Comparison of ENCODE assay signal across 15 cellular contexts in the genomic region with DNA sequence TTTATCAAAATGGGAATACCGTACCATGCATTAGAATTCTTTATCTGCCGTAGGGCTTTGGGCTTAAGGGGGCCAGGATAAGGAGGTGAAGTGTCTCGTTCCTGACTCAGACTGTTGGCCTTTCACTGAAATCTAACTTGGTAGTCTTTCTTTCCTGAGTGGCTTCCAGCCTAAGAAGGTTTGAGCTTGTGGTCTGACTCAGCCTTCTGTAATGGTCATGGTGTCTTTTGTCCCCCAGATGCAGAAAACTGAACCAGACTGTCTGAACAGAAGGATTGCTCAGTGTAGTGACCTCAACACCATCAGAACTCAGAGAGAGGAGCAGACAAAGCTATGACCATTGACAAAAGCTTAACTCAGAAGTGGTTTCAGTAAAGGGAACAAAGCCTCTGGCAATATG. TPM values are rescaled to one million over a fixed set of nuclear protein-coding genes. Genes with fewer than 3 reads are reported as not detected.
DNase-seq lines count a peak whose midpoint lies in the region; ATAC-seq and TF ChIP-seq lines count a peak whose summit lies in the region.
"Had no signal": no experiment of that assay in that cellular context is flagged by ENCODE, and none has a peak within 500 bp of the region (broad histone marks: within the 10 kb centered on the region; RNA-seq: fewer than 3 reads in every experiment).

No MANE protein-coding gene starts in this region.

- no peak overlapping the region for H3K9ac ChIP-seq in mammary epithelial cell (ENCODE audit: insufficient read depth, low read length)
- H3K9ac ChIP-seq in adipocyte (ENCODE audit: low read length): no peak overlapping the region

- no TSS peak for BruUV-seq in mammary epithelial cell (replicated peaks; lab: Mats Ljungman, UMichigan)
- no TSS peak for BruUV-seq in MCF 10A (replicated peaks; lab: Mats Ljungman, UMichigan)

- 94% methylated on average over 3 of the region's 3 CpGs for WGBS in mammary epithelial cell (ENCODE audit: low coverage, missing lambda C conversion rate)

- no peak for TF ChIP-seq CTCF in mammary epithelial cell (conservative IDR thresholded peaks at IDR 0.05 in 1 of 2, IDR thresholded peaks at IDR 0.05 in 1 of 2; ENCODE audit: extremely low read depth in 1 of 2, insufficient read depth in 1 of 2, low read depth in 1 of 2, low read length in 2 of 2)
- no peak for TF ChIP-seq CTCF in MCF 10A (IDR thresholded peaks at IDR 0.05; ENCODE audit: unreplicated experiment)

- peaks cover 12% of the 10 kb centered on the region for H3K9me3 Mint-ChIP-seq in MCF 10A (ENCODE audit: unreplicated experiment)
- H3K9me3 Mint-ChIP-seq in stimulated activated effector memory CD8-positive, alpha-beta T cell treated with anti-CD3 and anti-CD28 coated beads, Interleukin-12 subunit alpha, Interleukin-12 subunit beta, amount 100 ng/mL, for 72 hours: no peaks in the 10 kb centered on the region
- H3K9me3 Mint-ChIP-seq: activated naive CD4-positive, alpha-beta T cell treated with anti-CD3 and anti-CD28 coated beads, Interleukin-2, amount 50 U/mL, for 72 hours had no signal

- in situ Hi-C loops in mammary epithelial cell (cut with MboI; ENCODE audit: low sequenced_read_pairs in 2 of 2): no loop called here

- H3K9me3 ChIP-seq in mammary epithelial cell (replicated peaks; ENCODE audit: insufficient read depth, low read length) (no peaks in the 10 kb centered on the region), adipocyte (ENCODE audit: control insufficient read depth, low read length) (no peaks in the 10 kb centered on the region)
- H3K9me3 ChIP-seq: neutrophil had no signal

- no peak overlapping the region for H3K4me2 ChIP-seq in mammary epithelial cell (ENCODE audit: insufficient read depth, low read depth, low read length)

- H4K20me1 ChIP-seq in mammary epithelial cell (ENCODE audit: insufficient read depth, low read length): no peaks in the 10 kb centered on the region

- no peak for ATAC-seq in stimulated activated effector memory CD8-positive, alpha-beta T cell treated with anti-CD3 and anti-CD28 coated beads, Interleukin-12 subunit alpha, Interleukin-12 subunit beta, amount 100 ng/mL, for 72 hours
- ATAC-seq: activated naive CD4-positive, alpha-beta T cell treated with anti-CD3 and anti-CD28 coated beads, Interleukin-2, amount 50 U/mL, for 72 hours; T-helper 17 cell had no signal

- DNase-seq in mammary epithelial cell: peak; percentile 52
- DNase-seq in MCF 10A (ENCODE audit: unreplicated experiment): no peak
- peak; percentile 72 for DNase-seq in adipocyte (ENCODE audit: low read depth)
- DNase-seq in fibroblast of peridontal ligament (ENCODE audit: extremely low read depth): peak; percentile 73
- DNase-seq in stromal cell of bone marrow (ENCODE audit: low read depth): peak; percentile 66
- no peak for DNase-seq in ecto neural progenitor cell (ENCODE audit: low spot score)
- no peak for DNase-seq in germinal center (ENCODE audit: low spot score)
- no peak for DNase-seq in stimulated activated effector memory CD8-positive, alpha-beta T cell treated with anti-CD3 and anti-CD28 coated beads, Interleukin-12 subunit alpha, Interleukin-12 subunit beta, amount 100 ng/mL, for 72 hours (ENCODE audit: low spot score in 2 of 2)
- DNase-seq: activated CD8-positive, alpha-beta memory T cell treated with anti-CD3 and anti-CD28 coated beads, Interleukin-2, amount 50 U/mL, for 4 hours; NCI-H2081; stimulated activated naive CD4-positive, alpha-beta T cell; T-helper 17 cell had no signal

- H3K27ac Mint-ChIP-seq in MCF 10A (ENCODE audit: low read depth, unreplicated experiment): no peak overlapping the region
- no peak overlapping the region for H3K27ac Mint-ChIP-seq in stimulated activated effector memory CD8-positive, alpha-beta T cell treated with anti-CD3 and anti-CD28 coated beads, Interleukin-12 subunit alpha, Interleukin-12 subunit beta, amount 100 ng/mL, for 72 hours
- H3K27ac Mint-ChIP-seq: activated naive CD4-positive, alpha-beta T cell treated with anti-CD3 and anti-CD28 coated beads, Interleukin-2, amount 50 U/mL, for 72 hours; T-helper 17 cell had no signal

- no peak overlapping the region for H3K4me3 Mint-ChIP-seq in MCF 10A (ENCODE audit: unreplicated experiment)
- H3K4me3 Mint-ChIP-seq in stimulated activated effector memory CD8-positive, alpha-beta T cell treated with anti-CD3 and anti-CD28 coated beads, Interleukin-12 subunit alpha, Interleukin-12 subunit beta, amount 100 ng/mL, for 72 hours: no peak overlapping the region
- H3K4me3 Mint-ChIP-seq: T-helper 17 cell had no signal

- no peaks in the 10 kb centered on the region for H3K27me3 ChIP-seq in mammary epithelial cell (ENCODE audit: insufficient read depth, low read length)
- H3K27me3 ChIP-seq in adipocyte (replicated peaks; ENCODE audit: control insufficient read depth, insufficient read depth, low read length): no peaks in the 10 kb centered on the region
- H3K27me3 ChIP-seq: neutrophil had no signal

- POLR2A ChIA-PET in MCF 10A (lab: Yijun Ruan, JAX): no interaction called here

- peaks cover 14% of the 10 kb centered on the region for H3K4me1 Mint-ChIP-seq in MCF 10A (ENCODE audit: insufficient read depth, unreplicated experiment)
- no peaks in the 10 kb centered on the region for H3K4me1 Mint-ChIP-seq in stimulated activated effector memory CD8-positive, alpha-beta T cell treated with anti-CD3 and anti-CD28 coated beads, Interleukin-12 subunit alpha, Interleukin-12 subunit beta, amount 100 ng/mL, for 72 hours
- H3K4me1 Mint-ChIP-seq: T-helper 17 cell had no signal

- no peak overlapping the region for H2AFZ ChIP-seq in mammary epithelial cell (ENCODE audit: low read depth, low read length)

- H3K4me3 ChIP-seq in mammary epithelial cell (replicated peaks in 1 of 3; ENCODE audit: insufficient read depth in 1 of 3, low read depth in 2 of 3, low read length in 3 of 3) (no peak overlapping the region), adipocyte (ENCODE audit: low read length) (no peak overlapping the region)

- H3K79me2 ChIP-seq in mammary epithelial cell (ENCODE audit: insufficient read depth, low read length): no peaks in the 10 kb centered on the region

- H3K27me3 Mint-ChIP-seq in MCF 10A (ENCODE audit: insufficient read depth, unreplicated experiment): no peaks in the 10 kb centered on the region
- H3K27me3 Mint-ChIP-seq: T-helper 17 cell had no signal

- CTCF ChIA-PET in mammary epithelial cell (lab: Charles Lee; ENCODE audit: low non-redundant PET): no interaction called here
- CTCF ChIA-PET in MCF 10A (lab: Yijun Ruan, JAX): interaction anchor here (0.6 kb wide), 1 partner anchor 299 kb away, joined by 3 read pairs; no protein-coding TSS in a partner anchor

- H3K4me1 ChIP-seq in mammary epithelial cell (ENCODE audit: insufficient read depth, low read length) (peaks cover 10% of the 10 kb centered on the region), adipocyte (ENCODE audit: control insufficient read depth, insufficient read depth, low read length) (peaks cover 51% of the 10 kb centered on the region)

- dilution Hi-C loops in mammary epithelial cell (cut with HindIII; ENCODE audit: low sequenced_read_pairs): no loop called here

- H3K36me3 Mint-ChIP-seq in MCF 10A (ENCODE audit: insufficient read depth, unreplicated experiment): no peaks in the 10 kb centered on the region
- no peaks in the 10 kb centered on the region for H3K36me3 Mint-ChIP-seq in stimulated activated effector memory CD8-positive, alpha-beta T cell treated with anti-CD3 and anti-CD28 coated beads, Interleukin-12 subunit alpha, Interleukin-12 subunit beta, amount 100 ng/mL, for 72 hours
- H3K36me3 Mint-ChIP-seq: activated naive CD4-positive, alpha-beta T cell treated with anti-CD3 and anti-CD28 coated beads, Interleukin-2, amount 50 U/mL, for 72 hours had no signal

- intact Hi-C loops in mammary epithelial cell (cut with micrococcal nuclease): no loop called here
- intact Hi-C loops in MCF 10A (cut with micrococcal nuclease): no loop called here

- no peak overlapping the region for H3K27ac ChIP-seq in mammary epithelial cell (ENCODE audit: insufficient read depth, low read depth, low read length)
- H3K27ac ChIP-seq: 22Rv1, neutrophil had no signal

- no peaks in the 10 kb centered on the region for H3K36me3 ChIP-seq in mammary epithelial cell (ENCODE audit: insufficient read depth, low read length)
- H3K36me3 ChIP-seq in adipocyte (ENCODE audit: control insufficient read depth, insufficient read depth, low read length, severe bottlenecking): no peaks in the 10 kb centered on the region
- H3K36me3 ChIP-seq: neutrophil had no signal

RNA-seq across cellular contexts. Expression of gene WNT2, which starts 39.5 kb away (rescaled TPM):
- total RNA-seq in mammary epithelial cell (not detected), MCF 10A (2022) (not detected in 2 replicates)
- not detected for polyA plus RNA-seq in mammary epithelial cell
- polyA minus RNA-seq in mammary epithelial cell: not detected
- total RNA-seq: activated naive CD4-positive, alpha-beta T cell treated with anti-CD3 and anti-CD28 coated beads, Interleukin-2, amount 50 U/mL, for 72 hours; T-helper 17 cell had no signal

Comparison
In these comparisons a context has a peak if more than half of its experiments do, and no peak if none do; other contexts are left out.
1. DNase-seq: peak in mammary epithelial cell (single experiment), adipocyte (single experiment), fibroblast of peridontal ligament (single experiment) and stromal cell of bone marrow (single experiment); none in MCF 10A (single experiment), ecto neural progenitor cell (single experiment), germinal center (single experiment) and stimulated activated effector memory CD8-positive, alpha-beta T cell treated with anti-CD3 and anti-CD28 coated beads, Interleukin-12 subunit alpha, Interleukin-12 subunit beta, amount 100 ng/mL, for 72 hours (0 of 2).